ENCODE assay signal across 7 cellular contexts in the genomic region with DNA sequence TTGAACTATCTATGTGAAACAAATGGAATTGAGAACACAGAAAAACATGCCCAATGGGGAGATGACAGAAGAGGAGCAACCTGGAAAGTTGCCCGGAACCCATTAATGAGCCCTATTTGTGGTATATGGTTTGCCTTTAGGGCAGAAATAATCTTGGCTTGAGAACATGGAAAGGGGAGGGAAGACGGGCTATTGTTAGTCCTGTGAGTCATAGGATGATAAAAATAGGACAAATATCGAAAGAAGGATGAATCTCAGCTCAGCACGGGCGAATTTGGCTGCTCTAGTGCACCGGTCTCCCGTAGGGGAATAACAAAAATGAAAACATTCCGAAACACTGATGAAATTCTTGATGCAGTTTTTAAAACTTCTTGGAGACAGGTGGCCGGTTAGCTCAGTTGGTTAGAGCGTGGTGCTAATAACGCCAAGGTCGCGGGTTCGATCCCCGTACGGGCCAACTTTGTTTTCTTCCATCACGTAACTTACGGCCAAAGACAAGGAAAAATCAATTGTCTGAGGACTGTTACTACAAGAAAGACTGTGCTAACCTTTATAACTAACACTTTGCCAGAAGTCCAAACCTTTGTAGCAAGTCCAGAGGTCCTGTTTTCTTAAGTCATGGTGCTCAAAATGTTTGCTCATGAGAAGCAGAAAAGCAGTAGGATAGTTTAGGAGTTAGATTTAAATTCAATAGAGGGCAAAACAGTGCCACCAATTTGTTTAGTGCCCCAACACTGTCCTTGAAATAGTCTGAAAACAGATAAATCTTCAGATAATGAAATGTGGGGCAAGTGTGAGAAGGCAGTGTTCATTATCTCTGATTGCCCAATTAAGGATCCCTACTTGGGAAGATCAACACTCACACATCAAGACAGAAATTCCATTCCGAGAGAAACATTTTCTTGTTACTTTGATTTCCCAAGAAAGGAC. TPM values are rescaled to one million over a fixed set of nuclear protein-coding genes. Genes with fewer than 3 reads are reported as not detected.
DNase-seq lines count a peak whose midpoint lies in the region; ATAC-seq and TF ChIP-seq lines count a peak whose summit lies in the region.

No MANE protein-coding gene starts in this region.

- intact Hi-C loops in dorsolateral prefrontal cortex (cut with DNase I) = loop anchor here (2.0 kb wide), 2 partner anchors 15 kb away; a partner anchor contains a TSS

- H3K27me3 ChIP-seq in dorsolateral prefrontal cortex (no peaks in the 10 kb centered on the region), lung (ENCODE audit: control insufficient read depth, insufficient read depth) (no peaks in the 10 kb centered on the region)

- H3K9me3 ChIP-seq in lung (ENCODE audit: control insufficient read depth in 2 of 2, insufficient read depth in 1 of 2, low read length in 1 of 2) = no peaks in the 10 kb centered on the region

- DNase-seq in NCI-H510A treated with DMSO at 0.1 percent for 48 hours (lab: John Stamatoyannopoulos, UW) (peak; percentile 94), dorsolateral prefrontal cortex (peak in 9 of 10 donors; percentile 37 to 83 (median 64)), lung (ENCODE audit: low spot score) (peak; percentile 78)
- DNase-seq in activated CD4-positive, alpha-beta T cell treated with anti-CD3 and anti-CD28 coated beads for 48 hours = peak; percentile 90
- DNase-seq in stimulated activated CD4-positive, alpha-beta T cell treated with anti-CD3 and anti-CD28 coated beads, TNF-alpha, amount 100 ng/mL, for 1 hour (ENCODE audit: low read depth in 3 of 3, low spot score in 1 of 3) = peak; percentile 45 to 80 (median 64)

- WGBS in lung, 2 donors = 2% methylated on average over 19 of the region's 19 CpGs

- no peaks in the 10 kb centered on the region for H3K36me3 ChIP-seq in lung (ENCODE audit: control insufficient read depth in 2 of 2, insufficient read depth in 2 of 2, low read length in 2 of 2)

- ATAC-seq in GM18519 (IDR thresholded peaks at IDR 0.05; ENCODE audit: low FRiP score, unreplicated experiment) (peak; percentile 36), HG03175 (IDR thresholded peaks at IDR 0.05; ENCODE audit: unreplicated experiment) (peak; percentile 39), lung (ENCODE audit: insufficient read depth, low FRiP score) (peak; percentile 75)

- H3K27ac ChIP-seq in dorsolateral prefrontal cortex (peak overlapping the region; percentile 0 to 97 (median 83)), lung (ENCODE audit: low read depth in 1 of 2, low read length in 1 of 2) (peak overlapping the region; percentile 20 to 86)

- TF ChIP-seq CTCF in dorsolateral prefrontal cortex (IDR thresholded peaks at IDR 0.05 in 54 of 56, conservative IDR thresholded peaks at IDR 0.05 in 2 of 56; ENCODE audit: low read depth in 1 of 56, partially characterized antibody in 56 of 56) = peak in 1 of 56 donors; percentile 6
- TF ChIP-seq CTCF in lung (IDR thresholded peaks at IDR 0.05; ENCODE audit: control extremely low read depth, extremely low read depth) = no peak

- H3K4me1 ChIP-seq in lung (ENCODE audit: control insufficient read depth in 2 of 2, insufficient read depth in 2 of 2, low read length in 2 of 2) = no peaks in the 10 kb centered on the region

- H3K4me3 ChIP-seq in dorsolateral prefrontal cortex (peak overlapping the region; percentile 48 to 82 (median 66)), lung (peak overlapping the region; percentile 28)

RNA-seq across cellular contexts. Expression of a gene that starts 15.8 kb away (rescaled TPM):
- 10 to 100 TPM; 16.9 to 48.3 (median 28.5) TPM for total RNA-seq in dorsolateral prefrontal cortex
- 10 to 100 TPM; 50.8 to 57.6 TPM for total RNA-seq in lung
- polyA plus RNA-seq in lung = 10 to 100 TPM; 16.1 to 73.3 TPM

RNA-seq across cellular contexts. Expression of a gene that starts 42.7 kb away (rescaled TPM):
- total RNA-seq in dorsolateral prefrontal cortex (10 to 100 TPM in 9 of 120 experiments, 1 to 10 TPM in 111; 5.9 to 11.3 (median 8.3) TPM), lung (10 to 100 TPM; 15.6 to 18.2 TPM)
- polyA plus RNA-seq in lung = 10 to 100 TPM; 13.4 to 20.9 TPM

RNA-seq across cellular contexts. Expression of a gene that starts 53.9 kb away (rescaled TPM):
- total RNA-seq in dorsolateral prefrontal cortex = under 1 TPM in 5 of 120 experiments, not detected in 115; 0.17 to 0.28 (median 0.19) TPM
- under 1 TPM; 0.06 to 0.26 TPM for total RNA-seq in lung
- polyA plus RNA-seq in lung = under 1 TPM in 1 of 2 donors, not detected in 1; 0.06 TPM

Comparison
In these comparisons a context has a peak if more than half of its experiments do, and no peak if none do; other contexts are left out.
1. Peak in every context shown above with its lines: DNase-seq, ATAC-seq, H3K4me3 ChIP-seq and H3K27ac ChIP-seq.